Comparison of ENCODE assay signal across 1 cellular context in the genomic region with DNA sequence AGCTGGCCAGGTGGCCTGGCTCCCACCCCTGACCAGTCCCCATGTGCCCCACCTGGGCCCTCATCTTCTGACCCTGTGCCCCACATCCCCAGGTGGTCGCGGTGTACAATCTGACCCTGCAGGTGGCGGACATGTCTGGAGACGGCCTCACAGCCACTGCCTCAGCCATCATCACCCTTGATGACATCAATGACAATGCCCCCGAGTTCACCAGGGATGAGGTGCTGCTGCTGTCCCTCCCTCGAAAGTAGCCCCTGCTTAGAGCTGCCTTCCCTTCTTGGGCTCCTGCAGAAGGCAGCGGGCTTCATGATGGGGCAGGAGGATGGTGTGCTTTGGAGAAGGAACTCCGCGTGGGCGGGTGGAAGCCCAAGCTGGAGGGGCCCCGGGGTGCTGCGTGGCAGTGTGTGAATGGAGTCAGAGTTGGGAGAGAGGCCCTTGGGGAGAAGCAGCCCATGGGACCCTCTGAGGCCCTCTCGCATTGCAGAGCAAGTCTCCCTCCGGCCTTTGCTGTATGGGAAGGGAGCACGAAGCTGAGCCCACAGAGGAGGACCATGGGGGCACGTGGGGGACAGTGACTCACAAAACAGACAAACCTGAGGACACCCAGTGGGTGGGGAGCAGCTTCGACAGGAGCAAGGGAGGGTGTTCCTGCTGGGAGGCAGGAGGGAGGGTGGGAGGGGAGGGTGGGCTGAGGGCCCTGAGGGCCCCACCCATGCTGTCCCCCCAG.
TF ChIP-seq lines count a peak whose summit lies in the region.

No MANE protein-coding gene starts in this region.

TF ChIP-seq in HCT116, 20 proteins besides CTCF, POLR2A, EP300 and RAD21 (continued from another document):
- TF ChIP-seq, protein P1, sequence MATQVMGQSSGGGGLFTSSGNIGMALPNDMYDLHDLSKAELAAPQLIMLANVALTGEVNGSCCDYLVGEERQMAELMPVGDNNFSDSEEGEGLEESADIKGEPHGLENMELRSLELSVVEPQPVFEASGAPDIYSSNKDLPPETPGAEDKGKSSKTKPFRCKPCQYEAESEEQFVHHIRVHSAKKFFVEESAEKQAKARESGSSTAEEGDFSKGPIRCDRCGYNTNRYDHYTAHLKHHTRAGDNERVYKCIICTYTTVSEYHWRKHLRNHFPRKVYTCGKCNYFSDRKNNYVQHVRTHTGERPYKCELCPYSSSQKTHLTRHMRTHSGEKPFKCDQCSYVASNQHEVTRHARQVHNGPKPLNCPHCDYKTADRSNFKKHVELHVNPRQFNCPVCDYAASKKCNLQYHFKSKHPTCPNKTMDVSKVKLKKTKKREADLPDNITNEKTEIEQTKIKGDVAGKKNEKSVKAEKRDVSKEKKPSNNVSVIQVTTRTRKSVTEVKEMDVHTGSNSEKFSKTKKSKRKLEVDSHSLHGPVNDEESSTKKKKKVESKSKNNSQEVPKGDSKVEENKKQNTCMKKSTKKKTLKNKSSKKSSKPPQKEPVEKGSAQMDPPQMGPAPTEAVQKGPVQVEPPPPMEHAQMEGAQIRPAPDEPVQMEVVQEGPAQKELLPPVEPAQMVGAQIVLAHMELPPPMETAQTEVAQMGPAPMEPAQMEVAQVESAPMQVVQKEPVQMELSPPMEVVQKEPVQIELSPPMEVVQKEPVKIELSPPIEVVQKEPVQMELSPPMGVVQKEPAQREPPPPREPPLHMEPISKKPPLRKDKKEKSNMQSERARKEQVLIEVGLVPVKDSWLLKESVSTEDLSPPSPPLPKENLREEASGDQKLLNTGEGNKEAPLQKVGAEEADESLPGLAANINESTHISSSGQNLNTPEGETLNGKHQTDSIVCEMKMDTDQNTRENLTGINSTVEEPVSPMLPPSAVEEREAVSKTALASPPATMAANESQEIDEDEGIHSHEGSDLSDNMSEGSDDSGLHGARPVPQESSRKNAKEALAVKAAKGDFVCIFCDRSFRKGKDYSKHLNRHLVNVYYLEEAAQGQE (IDR thresholded peaks at IDR 0.05; ENCODE audit: low read depth) = no peak
